Comparison of ENCODE assay signal across 13 cellular contexts in the genomic region with DNA sequence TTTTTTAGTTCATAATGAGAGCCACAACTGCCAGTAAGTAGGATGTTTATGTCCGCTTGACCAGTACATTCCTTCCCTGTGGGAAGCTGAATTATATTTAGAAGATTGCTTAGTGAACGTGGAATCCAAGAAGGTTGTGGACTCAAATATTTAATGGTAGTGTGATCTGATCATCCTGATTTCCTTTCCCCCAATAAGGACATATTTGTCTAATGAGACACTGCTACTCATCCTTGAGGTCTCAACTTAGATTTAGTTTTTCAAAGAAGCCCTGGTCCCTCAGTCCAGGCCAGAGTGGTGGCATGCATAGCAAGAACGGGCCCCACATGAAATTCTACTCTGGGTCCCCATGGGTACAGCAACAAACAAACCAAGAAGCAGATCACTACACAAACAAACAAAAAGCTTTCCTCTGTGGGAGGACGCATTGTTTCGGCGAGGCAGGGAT.
DNase-seq lines count a peak whose midpoint lies in the region; ATAC-seq and TF ChIP-seq lines count a peak whose summit lies in the region.
"Had no signal": no experiment of that assay in that cellular context is flagged by ENCODE, and none has a peak within 500 bp of the region (broad histone marks: within the 10 kb centered on the region; RNA-seq: fewer than 3 reads in every experiment).

No MANE protein-coding gene starts in this region.

- H3K27ac Mint-ChIP-seq in HFFc6, result peak overlapping the region; percentile 97
- no peak overlapping the region for H3K27ac Mint-ChIP-seq in stimulated activated memory B cell treated with anti-CD40 and anti-IgM and Interleukin-4, amounts not matched to agents 10 μg/mL and 1 μg/mL and 100 μg/mL, for 72 hours

- peaks cover 12% of the 10 kb centered on the region for H3K36me3 Mint-ChIP-seq in HFFc6 (ENCODE audit: low read depth)
- peaks cover 53% of the 10 kb centered on the region for H3K36me3 Mint-ChIP-seq in stimulated activated memory B cell treated with anti-CD40 and anti-IgM and Interleukin-4, amounts not matched to agents 10 μg/mL and 1 μg/mL and 100 μg/mL, for 72 hours

- no peak for ATAC-seq in stimulated activated memory B cell treated with anti-CD40 and anti-IgM and Interleukin-4, amounts not matched to agents 10 μg/mL and 1 μg/mL and 100 μg/mL, for 72 hours

- H3K4me1 Mint-ChIP-seq in HFFc6 (ENCODE audit: low read depth), result peaks cover 70% of the 10 kb centered on the region
- H3K4me1 Mint-ChIP-seq in stimulated activated memory B cell treated with anti-CD40 and anti-IgM and Interleukin-4, amounts not matched to agents 10 μg/mL and 1 μg/mL and 100 μg/mL, for 72 hours, result no peaks in the 10 kb centered on the region

- no peaks in the 10 kb centered on the region for H3K9me3 Mint-ChIP-seq in HFFc6
- H3K9me3 Mint-ChIP-seq in stimulated activated memory B cell treated with anti-CD40 and anti-IgM and Interleukin-4, amounts not matched to agents 10 μg/mL and 1 μg/mL and 100 μg/mL, for 72 hours, result no peaks in the 10 kb centered on the region

- H3K4me1 ChIP-seq in tibial artery, result peaks cover 0 to 38% (median 3%) of the 10 kb centered on the region in 4 donors
- no peaks in the 10 kb centered on the region for H3K4me1 ChIP-seq in stomach

- no peak for TF ChIP-seq POLR2A in stomach (IDR thresholded peaks at IDR 0.05)

- peak overlapping the region; percentile 64 for H3K4me3 Mint-ChIP-seq in HFFc6
- no peak overlapping the region for H3K4me3 Mint-ChIP-seq in stimulated activated memory B cell treated with anti-CD40 and anti-IgM and Interleukin-4, amounts not matched to agents 10 μg/mL and 1 μg/mL and 100 μg/mL, for 72 hours

- H3K4me3 ChIP-seq in tibial artery, result no peak overlapping the region
- H3K4me3 ChIP-seq in stomach, result no peak overlapping the region

- no peak for TF ChIP-seq EP300 in stomach (IDR thresholded peaks at IDR 0.05)

- peak; percentile 92 for DNase-seq in HFFc6
- DNase-seq in kidney tubule cell (ENCODE audit: low spot score), result peak; percentile 44
- no peak for DNase-seq in tibial artery
- DNase-seq in stomach, result no peak
- DNase-seq in foreskin melanocyte, result no peak
- DNase-seq: amygdala, midbrain, NCI-H146, NCI-H774, substantia nigra, WERI-Rb-1 had no signal

- H3K9me3 ChIP-seq in tibial artery (no peaks in the 10 kb centered on the region), stomach (no peaks in the 10 kb centered on the region)

- H3K36me3 ChIP-seq in tibial artery, result peaks cover 2 to 21% (median 9%) of the 10 kb centered on the region in 3 donors
- H3K36me3 ChIP-seq in stomach, result peaks cover 0 to 29% (median 19%) of the 10 kb centered on the region in 4 donors

- H3K27me3 Mint-ChIP-seq in HFFc6 (ENCODE audit: insufficient read depth), result no peaks in the 10 kb centered on the region; the same call in 1 of the 2 replicates
- H3K27me3 Mint-ChIP-seq in stimulated activated memory B cell treated with anti-CD40 and anti-IgM and Interleukin-4, amounts not matched to agents 10 μg/mL and 1 μg/mL and 100 μg/mL, for 72 hours, result no peaks in the 10 kb centered on the region

- no peak for TF ChIP-seq CTCF in HFFc6 (IDR thresholded peaks at IDR 0.05)
- TF ChIP-seq CTCF in tibial artery (IDR thresholded peaks at IDR 0.05), result no peak
- TF ChIP-seq CTCF in stomach (IDR thresholded peaks at IDR 0.05), result no peak

- H3K27me3 ChIP-seq in tibial artery, result no peaks in the 10 kb centered on the region
- no peaks in the 10 kb centered on the region for H3K27me3 ChIP-seq in stomach

- intact Hi-C loops in tibial artery (cut with DNase I; ENCODE audit: low total_unique reads) (no loop called here), stomach (cut with DNase I; ENCODE audit: low total_unique reads) (no loop called here)

- 81 to 87% (median 86%) methylated on average over 6 of the region's 6 CpGs for WGBS in stomach, 5 donors

- H3K27ac ChIP-seq in cingulate gyrus (ENCODE audit: low read depth, low read length) (peak overlapping the region; percentile 23), tibial artery (peak overlapping the region; percentile 37 to 56), stomach (peak overlapping the region in 1 of 5 donors; percentile 6)
- H3K27ac ChIP-seq: WERI-Rb-1 had no signal

Comparison
In these comparisons a context has a peak if more than half of its experiments do, and no peak if none do; other contexts are left out.
1. DNase-seq: peak in HFFc6 (single experiment) and kidney tubule cell (single experiment); none in tibial artery (0 of 2), stomach (single experiment) and foreskin melanocyte (single experiment).